ENCODE assay signal across 9 cellular contexts in genomic region chrX:1391370-1391706, GRCh38. TPM values are rescaled to one million over a fixed set of nuclear protein-coding genes. Genes with fewer than 3 reads are reported as not detected.
DNase-seq lines count a peak whose midpoint lies in the region; ATAC-seq and TF ChIP-seq lines count a peak whose summit lies in the region.
"Had no signal": no experiment of that assay in that cellular context is flagged by ENCODE, and none has a peak within 500 bp of the region (broad histone marks: within the 10 kb centered on the region; RNA-seq: fewer than 3 reads in every experiment).

No MANE protein-coding gene starts in this region.

- H3K27me3 ChIP-seq in CD4-positive, alpha-beta T cell (ENCODE audit: control insufficient read depth, insufficient read depth, low read length) = no peaks in the 10 kb centered on the region
- no peaks in the 10 kb centered on the region for H3K27me3 ChIP-seq in adrenal gland

- H3K27ac Mint-ChIP-seq in CD4-positive, alpha-beta T cell = peak overlapping the region; percentile 85
- H3K27ac Mint-ChIP-seq in stimulated activated memory B cell treated with anti-CD40 and anti-IgM and Interleukin-4, amounts not matched to agents 10 μg/mL and 1 μg/mL and 100 μg/mL, for 72 hours = peak overlapping the region; percentile 96

- peaks cover 0 to 46% of the 10 kb centered on the region in 2 donors for H3K36me3 ChIP-seq in adrenal gland (replicated peaks in 1 of 2)

- H3K4me1 Mint-ChIP-seq in CD4-positive, alpha-beta T cell (ENCODE audit: low read depth) = peaks cover 42% of the 10 kb centered on the region
- peaks cover 71% of the 10 kb centered on the region for H3K4me1 Mint-ChIP-seq in stimulated activated memory B cell treated with anti-CD40 and anti-IgM and Interleukin-4, amounts not matched to agents 10 μg/mL and 1 μg/mL and 100 μg/mL, for 72 hours

- no peak for TF ChIP-seq CTCF in CD4-positive, alpha-beta T cell (IDR thresholded peaks at IDR 0.05)
- TF ChIP-seq CTCF in adrenal gland (IDR thresholded peaks at IDR 0.05) = no peak

- no peaks in the 10 kb centered on the region for H3K27me3 Mint-ChIP-seq in CD4-positive, alpha-beta T cell
- H3K27me3 Mint-ChIP-seq in stimulated activated memory B cell treated with anti-CD40 and anti-IgM and Interleukin-4, amounts not matched to agents 10 μg/mL and 1 μg/mL and 100 μg/mL, for 72 hours = no peaks in the 10 kb centered on the region

- WGBS in adrenal gland, 4 donors = 0 to 4% (median 0%) methylated on average over 2 to 19 of the region's 19 CpGs

- peaks cover 64% of the 10 kb centered on the region for H3K36me3 Mint-ChIP-seq in CD4-positive, alpha-beta T cell (ENCODE audit: low read depth)
- peaks cover 62% of the 10 kb centered on the region for H3K36me3 Mint-ChIP-seq in stimulated activated memory B cell treated with anti-CD40 and anti-IgM and Interleukin-4, amounts not matched to agents 10 μg/mL and 1 μg/mL and 100 μg/mL, for 72 hours

- intact Hi-C loops in CD4-positive, alpha-beta T cell (cut with DNase I, micrococcal nuclease) = loop anchor here (2.0 to 10.0 kb wide), 8 partner anchors 61 to 1303 kb away; partner anchors contain the start of genes P2RY8 (in 2 of the 2), AKAP17A (in 1 of the 2), ASMTL (in 1 of the 2) and CD99 (in 1 of the 2)
- intact Hi-C loops in adrenal gland (cut with DNase I) = loop anchor here (10.0 kb wide), 2 partner anchors 53 to 67 kb away; no protein-coding TSS in a partner anchor

- H3K9me3 ChIP-seq in CD4-positive, alpha-beta T cell (ENCODE audit: control insufficient read depth, low read length) = no peaks in the 10 kb centered on the region
- no peaks in the 10 kb centered on the region for H3K9me3 ChIP-seq in adrenal gland (replicated peaks in 1 of 3)

- TF ChIP-seq POLR2A in adrenal gland (IDR thresholded peaks at IDR 0.05) = no peak

- CTCF ChIA-PET in CD4-positive, alpha-beta T cell (lab: Charles Lee) = no interaction called here

- H3K4me3 ChIP-seq in adrenal gland = peak overlapping the region in 3 of 4 donors; percentile 59 to 99 (median 86)

- peak overlapping the region; percentile 87 for H3K27ac ChIP-seq in CD4-positive, alpha-beta T cell (ENCODE audit: low read depth, low read length)
- peak overlapping the region; percentile 98 to 100 (median 99) for H3K27ac ChIP-seq in adrenal gland

- POLR2A ChIA-PET in CD4-positive, alpha-beta T cell (lab: Charles Lee) = no interaction called here

- ATAC-seq in CD4-positive, alpha-beta T cell (ENCODE audit: poor library complexity) = no peak
- ATAC-seq in HG02981 (IDR thresholded peaks at IDR 0.05; ENCODE audit: unreplicated experiment) (peak; percentile 29), HG02852 (IDR thresholded peaks at IDR 0.05; ENCODE audit: unreplicated experiment) (no peak)
- ATAC-seq in stimulated activated memory B cell treated with anti-CD40 and anti-IgM and Interleukin-4, amounts not matched to agents 10 μg/mL and 1 μg/mL and 100 μg/mL, for 72 hours = no peak

- peak overlapping the region; percentile 92 for H3K4me3 Mint-ChIP-seq in CD4-positive, alpha-beta T cell
- peak overlapping the region; percentile 90 for H3K4me3 Mint-ChIP-seq in stimulated activated memory B cell treated with anti-CD40 and anti-IgM and Interleukin-4, amounts not matched to agents 10 μg/mL and 1 μg/mL and 100 μg/mL, for 72 hours

- no peaks in the 10 kb centered on the region for H3K9me3 Mint-ChIP-seq in CD4-positive, alpha-beta T cell
- H3K9me3 Mint-ChIP-seq in stimulated activated memory B cell treated with anti-CD40 and anti-IgM and Interleukin-4, amounts not matched to agents 10 μg/mL and 1 μg/mL and 100 μg/mL, for 72 hours = peaks cover 8% of the 10 kb centered on the region

- peaks cover 14 to 16% of the 10 kb centered on the region in 2 donors for H3K4me1 ChIP-seq in adrenal gland (replicated peaks in 1 of 2)

- DNase-seq in CD4-positive, alpha-beta T cell = peak in 2 of 10 experiments; percentile 86 to 91
- DNase-seq in adrenal gland (peak in 5 of 7 donors; percentile 88 to 96 (median 94)), iPS-NIHi7 (ENCODE audit: extremely low spot score) (peak; percentile 87), hypothalamus (lab: John Stamatoyannopoulos, UW) (no peak), NCI-H526 treated with DMSO at 0.1 percent for 48 hours (lab: John Stamatoyannopoulos, UW) (no peak)

RNA-seq across cellular contexts. Expression of gene SLC25A6, which starts 0.6 kb away (rescaled TPM):
- 100 to 1,000 TPM; 338 to 340 TPM for total RNA-seq in CD4-positive, alpha-beta T cell
- 100 to 1,000 TPM; 217 to 509 (median 412) TPM for total RNA-seq in adrenal gland
- 100 to 1,000 TPM; 191 to 462 (median 276) TPM for polyA plus RNA-seq in adrenal gland

RNA-seq across cellular contexts. Expression of gene IL3RA, which starts 54.8 kb away (rescaled TPM):
- under 1 TPM; 0.45 to 0.49 TPM for total RNA-seq in CD4-positive, alpha-beta T cell
- total RNA-seq in adrenal gland = 1 to 10 TPM; 1.4 to 5.0 (median 2.6) TPM
- polyA plus RNA-seq in adrenal gland = 1 to 10 TPM; 3.6 to 7.4 (median 5.6) TPM
- total RNA-seq: RPMI7951 had no signal

Comparison
In these comparisons a context has a peak if more than half of its experiments do, and no peak if none do; other contexts are left out.
1. DNase-seq: peak in adrenal gland (5 of 7) and iPS-NIHi7 (single experiment); none in hypothalamus (0 of 51) and NCI-H526 treated with DMSO at 0.1 percent for 48 hours (single experiment).